ENCODE assay signal across 10 cellular contexts in genomic region chr16:51982715-51983680, GRCh38.
A peak's percentile ranks its signal among the peaks of the same experiment; 100 is the strongest.
DNase-seq lines count a peak whose midpoint lies in the region; ATAC-seq and TF ChIP-seq lines count a peak whose summit lies in the region.
"Had no signal": no experiment of that assay in that cellular context is flagged by ENCODE, and none has a peak within 500 bp of the region (broad histone marks: within the 10 kb centered on the region; RNA-seq: fewer than 3 reads in every experiment).

No MANE protein-coding gene starts in this region.

- no peak overlapping the region for H3K4me3 Mint-ChIP-seq in activated CD8-positive, alpha-beta T cell treated with anti-CD3 and anti-CD28 coated beads, Interleukin-2, amount 10 ng/mL, durations not matched to agents 7 days and 5 days
- H3K4me3 Mint-ChIP-seq: CD8-positive, alpha-beta memory T cell; stimulated activated naive CD8-positive, alpha-beta T cell treated with anti-CD3 and anti-CD28 coated beads, Interleukin-15, Interleukin-2, amounts not matched to agents 100 ng/mL and 50 ng/mL, for 24 hours had no signal

- no peaks in the 10 kb centered on the region for H3K9me3 Mint-ChIP-seq in activated CD8-positive, alpha-beta T cell treated with anti-CD3 and anti-CD28 coated beads, Interleukin-2, amount 10 ng/mL, durations not matched to agents 7 days and 5 days (ENCODE audit: insufficient read depth)

- TF ChIP-seq CTCF in heart right ventricle (IDR thresholded peaks at IDR 0.05) (peak; percentile 49 to 77 (median 69)), smooth muscle cell (IDR thresholded peaks at IDR 0.05; ENCODE audit: borderline replicate concordance, insufficient read depth, poor library complexity, severe bottlenecking) (peak; percentile 90)

- H3K36me3 ChIP-seq in heart right ventricle (no peaks in the 10 kb centered on the region), smooth muscle cell (ENCODE audit: low read depth) (no peaks in the 10 kb centered on the region)
- no peaks in the 10 kb centered on the region for H3K36me3 ChIP-seq in effector memory CD4-positive, alpha-beta T cell (ENCODE audit: control insufficient read depth, insufficient read depth, low read length)

- DNase-seq in SIG-M5 treated with dmso at 0.1 percent for 504 hours (lab: John Stamatoyannopoulos, UW; ENCODE audit: unreplicated experiment), result peak; percentile 26
- DNase-seq in SIG-M5 (lab: John Stamatoyannopoulos, UW), result no peak
- DNase-seq in NCI-H2196 treated with DMSO at 0.1 percent for 48 hours (lab: John Stamatoyannopoulos, UW; ENCODE audit: unreplicated experiment), result peak; percentile 53
- peak; percentile 44 for DNase-seq in activated CD8-positive, alpha-beta T cell treated with anti-CD3 and anti-CD28 coated beads, Interleukin-2, amount 10 ng/mL, durations not matched to agents 7 days and 5 days
- peak in 1 of 2 donors; percentile 35 for DNase-seq in heart right ventricle
- DNase-seq in smooth muscle cell (lab: John Stamatoyannopoulos, UW; ENCODE audit: unreplicated experiment), result no peak
- DNase-seq in effector memory CD4-positive, alpha-beta T cell, result no peak

- H3K9me3 ChIP-seq in heart right ventricle (peaks cover 0 to 4% (median 0%) of the 10 kb centered on the region in 11 donors), smooth muscle cell (replicated peaks; ENCODE audit: low read depth) (no peaks in the 10 kb centered on the region)
- no peaks in the 10 kb centered on the region for H3K9me3 ChIP-seq in effector memory CD4-positive, alpha-beta T cell (ENCODE audit: control insufficient read depth, low read length)

- H3K4me2 ChIP-seq in smooth muscle cell, result no peak overlapping the region

- intact Hi-C loops in heart right ventricle (cut with DNase I), result loop anchor here in 6 of 10 donors (5.0 to 10.0 kb wide), 2 partner anchors 166 to 168 kb away; no protein-coding TSS in a partner anchor

- H4K20me1 ChIP-seq in smooth muscle cell (ENCODE audit: low read depth), result no peaks in the 10 kb centered on the region

- no peaks in the 10 kb centered on the region for H3K27me3 Mint-ChIP-seq in activated CD8-positive, alpha-beta T cell treated with anti-CD3 and anti-CD28 coated beads, Interleukin-2, amount 10 ng/mL, durations not matched to agents 7 days and 5 days (ENCODE audit: low read depth)
- H3K27me3 Mint-ChIP-seq: CD8-positive, alpha-beta memory T cell; stimulated activated naive CD8-positive, alpha-beta T cell treated with anti-CD3 and anti-CD28 coated beads, Interleukin-15, Interleukin-2, amounts not matched to agents 100 ng/mL and 50 ng/mL, for 24 hours had no signal

- H3K79me2 ChIP-seq in smooth muscle cell (ENCODE audit: low read depth), result no peaks in the 10 kb centered on the region

- no peaks in the 10 kb centered on the region for H3K4me1 ChIP-seq in heart right ventricle
- no peaks in the 10 kb centered on the region for H3K4me1 ChIP-seq in smooth muscle cell (ENCODE audit: low read depth)
- H3K4me1 ChIP-seq in effector memory CD4-positive, alpha-beta T cell (ENCODE audit: control insufficient read depth, insufficient read depth, low read length, poor library complexity, severe bottlenecking), result no peaks in the 10 kb centered on the region

- no peaks in the 10 kb centered on the region for H3K36me3 Mint-ChIP-seq in activated CD8-positive, alpha-beta T cell treated with anti-CD3 and anti-CD28 coated beads, Interleukin-2, amount 10 ng/mL, durations not matched to agents 7 days and 5 days (ENCODE audit: low read depth)
- H3K36me3 Mint-ChIP-seq: CD8-positive, alpha-beta memory T cell had no signal

- no peaks in the 10 kb centered on the region for H3F3A ChIP-seq in smooth muscle cell (ENCODE audit: low read depth)

- H3K4me1 Mint-ChIP-seq in activated CD8-positive, alpha-beta T cell treated with anti-CD3 and anti-CD28 coated beads, Interleukin-2, amount 10 ng/mL, durations not matched to agents 7 days and 5 days (ENCODE audit: low read depth), result no peaks in the 10 kb centered on the region
- H3K4me1 Mint-ChIP-seq: CD8-positive, alpha-beta memory T cell had no signal

- no peak overlapping the region for H3K27ac Mint-ChIP-seq in activated CD8-positive, alpha-beta T cell treated with anti-CD3 and anti-CD28 coated beads, Interleukin-2, amount 10 ng/mL, durations not matched to agents 7 days and 5 days
- H3K27ac Mint-ChIP-seq: CD8-positive, alpha-beta memory T cell; stimulated activated naive CD8-positive, alpha-beta T cell treated with anti-CD3 and anti-CD28 coated beads, Interleukin-15, Interleukin-2, amounts not matched to agents 100 ng/mL and 50 ng/mL, for 24 hours had no signal

- H3K27ac ChIP-seq in heart right ventricle (no peak overlapping the region), smooth muscle cell (ENCODE audit: low read depth) (no peak overlapping the region)
- no peak overlapping the region for H3K27ac ChIP-seq in effector memory CD4-positive, alpha-beta T cell (ENCODE audit: insufficient read depth, low read length, poor library complexity, severe bottlenecking)

- H2AFZ ChIP-seq in smooth muscle cell (ENCODE audit: low read depth), result no peak overlapping the region

- H3K9ac ChIP-seq in smooth muscle cell (ENCODE audit: low read depth), result no peak overlapping the region

- ATAC-seq in HG02884 (IDR thresholded peaks at IDR 0.05; ENCODE audit: unreplicated experiment), result peak; percentile 52
- ATAC-seq in activated CD8-positive, alpha-beta T cell treated with anti-CD3 and anti-CD28 coated beads, Interleukin-2, amount 10 ng/mL, durations not matched to agents 7 days and 5 days, result no peak
- peak in 2 of 8 donors; percentile 37 to 64 for ATAC-seq in heart right ventricle

- CTCF ChIA-PET in activated CD8-positive, alpha-beta T cell treated with anti-CD3 and anti-CD28 coated beads, Interleukin-2, amount 10 ng/mL, durations not matched to agents 7 days and 5 days (lab: Charles Lee), result interaction anchor here (0.9 to 1.4 kb wide), 5 partner anchors 15 to 1177 kb away, joined by 3 to 13 read pairs (median 4); no protein-coding TSS in a partner anchor

- peaks cover 0 to 16% (median 3%) of the 10 kb centered on the region in 7 donors for H3K27me3 ChIP-seq in heart right ventricle
- H3K27me3 ChIP-seq in smooth muscle cell (ENCODE audit: low read depth), result peaks cover 26% of the 10 kb centered on the region
- no peaks in the 10 kb centered on the region for H3K27me3 ChIP-seq in effector memory CD4-positive, alpha-beta T cell (replicated peaks; ENCODE audit: control insufficient read depth, insufficient read depth, low read length, poor library complexity, severe bottlenecking)

- POLR2A ChIA-PET in activated CD8-positive, alpha-beta T cell treated with anti-CD3 and anti-CD28 coated beads, Interleukin-2, amount 10 ng/mL, durations not matched to agents 7 days and 5 days (lab: Charles Lee), result no interaction called here

- no peak overlapping the region for H3K4me3 ChIP-seq in heart right ventricle
- no peak overlapping the region for H3K4me3 ChIP-seq in smooth muscle cell
- H3K4me3 ChIP-seq in effector memory CD4-positive, alpha-beta T cell (ENCODE audit: insufficient read depth, low read depth, low read length, poor library complexity, severe bottlenecking), result no peak overlapping the region

- 38 to 39% methylated on average over 11 of the region's 11 CpGs for WGBS in heart right ventricle, 2 donors
- 33% methylated on average over 11 of the region's 11 CpGs for WGBS in smooth muscle cell (ENCODE audit: low lambda C conversion rate)

Comparison
In these comparisons a context has a peak if more than half of its experiments do, and no peak if none do; other contexts are left out.
1. DNase-seq: peak in SIG-M5 treated with dmso at 0.1 percent for 504 hours (single experiment), NCI-H2196 treated with DMSO at 0.1 percent for 48 hours (single experiment) and activated CD8-positive, alpha-beta T cell treated with anti-CD3 and anti-CD28 coated beads, Interleukin-2, amount 10 ng/mL, durations not matched to agents 7 days and 5 days (single experiment); none in SIG-M5 (single experiment), smooth muscle cell (single experiment) and effector memory CD4-positive, alpha-beta T cell (0 of 3).